1 cellular context compared by ENCODE assay signal in the genomic region with DNA sequence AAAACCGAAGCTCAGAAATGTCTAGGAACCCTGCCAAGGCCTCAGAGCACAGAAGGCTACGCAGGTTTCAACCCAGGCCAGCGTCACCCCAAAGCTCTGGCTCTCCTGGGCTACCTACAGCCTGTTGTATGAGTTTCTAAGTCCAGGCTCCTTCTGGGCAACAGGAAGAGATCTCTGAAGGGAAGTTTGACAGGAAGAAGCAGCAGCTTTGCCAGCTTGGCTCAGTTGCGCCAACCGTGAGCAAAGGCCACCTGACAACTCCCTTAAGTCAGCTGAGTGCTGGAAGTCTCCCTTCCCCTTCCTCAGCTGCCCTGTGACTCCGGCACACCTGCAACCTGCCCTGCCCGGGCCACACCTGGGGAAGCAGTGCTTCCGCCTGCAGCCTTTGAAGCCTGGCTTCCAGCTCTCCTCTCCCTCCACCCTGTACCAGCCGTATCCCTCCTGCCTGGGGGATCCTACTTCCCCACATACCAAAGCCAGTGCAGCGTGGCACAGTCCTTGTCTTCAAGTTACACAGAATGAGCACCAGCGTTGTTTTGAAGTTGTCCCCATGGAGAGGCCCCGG.
TF ChIP-seq lines count a peak whose summit lies in the region.

No MANE protein-coding gene starts in this region.

TF ChIP-seq in endothelial cell of umbilical vein, 7 proteins besides CTCF, POLR2A, EP300 and RAD21:
- no peak for TF ChIP-seq FOS (IDR thresholded peaks at IDR 0.05; ENCODE audit: borderline replicate concordance, insufficient read depth, low read length)
- TF ChIP-seq EZH2 (IDR thresholded peaks at IDR 0.05; ENCODE audit: borderline replicate concordance, low read depth, low read length, severe bottlenecking) = no peak
- TF ChIP-seq JUN (IDR thresholded peaks at IDR 0.05; ENCODE audit: borderline replicate concordance, insufficient read depth, insufficient read length, low read depth) = no peak
- no peak for TF ChIP-seq POLR2AphosphoS5 (IDR thresholded peaks at IDR 0.05; ENCODE audit: insufficient read depth, low read depth, low read length)
- no peak for TF ChIP-seq GATA2 (IDR thresholded peaks at IDR 0.05; ENCODE audit: insufficient read depth, insufficient read length, low read depth, low read length)
- TF ChIP-seq MYC (IDR thresholded peaks at IDR 0.05; ENCODE audit: low read depth, low read length) = no peak
- TF ChIP-seq, protein P1, sequence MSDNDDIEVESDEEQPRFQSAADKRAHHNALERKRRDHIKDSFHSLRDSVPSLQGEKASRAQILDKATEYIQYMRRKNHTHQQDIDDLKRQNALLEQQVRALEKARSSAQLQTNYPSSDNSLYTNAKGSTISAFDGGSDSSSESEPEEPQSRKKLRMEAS (IDR thresholded peaks at IDR 0.05; ENCODE audit: insufficient read depth, insufficient read length) = no peak
